30 cellular contexts compared by ENCODE assay signal in genomic region chr4:172514801-172515200, GRCh38.
"Had no signal": no experiment of that assay in that cellular context is flagged by ENCODE, and none has a peak within 500 bp of the region (broad histone marks: within the 10 kb centered on the region; RNA-seq: fewer than 3 reads in every experiment).

No MANE protein-coding gene starts in this region.

- H3K27me3 Mint-ChIP-seq: activated CD4-positive, alpha-beta T cell treated with anti-CD3 and anti-CD28 coated beads for 36 hours; activated CD8-positive, alpha-beta memory T cell treated with anti-CD3 and anti-CD28 coated beads, Interleukin-2, amount 10 ng/mL, durations not matched to agents 7 days and 5 days; activated naive CD4-positive, alpha-beta T cell treated with anti-CD3 and anti-CD28 coated beads, Interleukin-2, amount 50 U/mL, for 24 hours; activated naive CD8-positive, alpha-beta T cell treated with anti-CD3 and anti-CD28 coated beads, Interleukin-2, amount 50 U/mL, for 24 hours; memory B cell; natural killer cell treated with Interleukin-12 subunit alpha and Interleukin-12 subunit beta and Interleukin-15 and Interleukin-18, amount 100 ng/mL, for 72 hours; progenitor cell of endocrine pancreas; stimulated activated memory B cell treated with anti-CD40 and anti-IgM and Interleukin-4, amounts not matched to agents 10 μg/mL and 1 μg/mL and 100 μg/mL, for 72 hours had no signal

- H3K4me1 Mint-ChIP-seq: activated CD4-positive, alpha-beta T cell treated with anti-CD3 and anti-CD28 coated beads for 36 hours; activated CD8-positive, alpha-beta memory T cell treated with anti-CD3 and anti-CD28 coated beads, Interleukin-2, amount 10 ng/mL, durations not matched to agents 7 days and 5 days; activated naive CD4-positive, alpha-beta T cell treated with anti-CD3 and anti-CD28 coated beads, Interleukin-2, amount 50 U/mL, for 24 hours; activated naive CD8-positive, alpha-beta T cell treated with anti-CD3 and anti-CD28 coated beads, Interleukin-2, amount 50 U/mL, for 24 hours; immature natural killer cell; memory B cell; stimulated activated memory B cell treated with anti-CD40 and anti-IgM and Interleukin-4, amounts not matched to agents 10 μg/mL and 1 μg/mL and 100 μg/mL, for 72 hours had no signal

- H3K9me3 ChIP-seq: neutrophil, ovary, thyroid gland had no signal

- H3K4me3 Mint-ChIP-seq: activated CD4-positive, alpha-beta T cell treated with anti-CD3 and anti-CD28 coated beads for 36 hours; activated CD8-positive, alpha-beta memory T cell treated with anti-CD3 and anti-CD28 coated beads, Interleukin-2, amount 10 ng/mL, durations not matched to agents 7 days and 5 days; activated CD8-positive, alpha-beta T cell treated with anti-CD3 and anti-CD28 coated beads, Interleukin-2, amount 10 ng/mL, durations not matched to agents 7 days and 5 days; activated naive CD4-positive, alpha-beta T cell treated with anti-CD3 and anti-CD28 coated beads, Interleukin-2, amount 50 U/mL, for 24 hours; activated naive CD8-positive, alpha-beta T cell treated with anti-CD3 and anti-CD28 coated beads, Interleukin-2, amount 50 U/mL, for 24 hours; immature natural killer cell; memory B cell; natural killer cell treated with Interleukin-12 subunit alpha and Interleukin-12 subunit beta and Interleukin-15 and Interleukin-18, amount 100 ng/mL, for 72 hours; stimulated activated memory B cell treated with anti-CD40 and anti-IgM and Interleukin-4, amounts not matched to agents 10 μg/mL and 1 μg/mL and 100 μg/mL, for 72 hours; T-helper 2 cell treated with Interferon-gamma antibody and Interleukin-4, amounts not matched to agents 5 μg/mL and 100 μg/mL, for 36 hours had no signal

- H3K4me3 ChIP-seq: heart left ventricle, ovary, sigmoid colon, stomach, thyroid gland had no signal

- H3K27ac Mint-ChIP-seq: activated CD4-positive, alpha-beta T cell treated with anti-CD3 and anti-CD28 coated beads for 36 hours; activated CD8-positive, alpha-beta memory T cell treated with anti-CD3 and anti-CD28 coated beads, Interleukin-2, amount 10 ng/mL, durations not matched to agents 7 days and 5 days; activated CD8-positive, alpha-beta T cell treated with anti-CD3 and anti-CD28 coated beads, Interleukin-2, amount 10 ng/mL, durations not matched to agents 7 days and 5 days; activated naive CD4-positive, alpha-beta T cell treated with anti-CD3 and anti-CD28 coated beads, Interleukin-2, amount 50 U/mL, for 24 hours; activated naive CD8-positive, alpha-beta T cell treated with anti-CD3 and anti-CD28 coated beads, Interleukin-2, amount 50 U/mL, for 24 hours; activated T-helper 2 cell treated with anti-CD3 and anti-CD28 coated beads, Interferon-gamma antibody, Interleukin-2, Interleukin-4, amounts not matched to agents 10 μg/mL and 5 μg/mL and 100 μg/mL, durations not matched to agents 14 hours and 24 hours and 36 hours; immature natural killer cell; memory B cell; natural killer cell treated with Interleukin-12 subunit alpha and Interleukin-12 subunit beta and Interleukin-15 and Interleukin-18, amount 100 ng/mL, for 72 hours; progenitor cell of endocrine pancreas; stimulated activated memory B cell treated with anti-CD40 and anti-IgM and Interleukin-4, amounts not matched to agents 10 μg/mL and 1 μg/mL and 100 μg/mL, for 72 hours; T-helper 2 cell treated with Interferon-gamma antibody and Interleukin-4, amounts not matched to agents 5 μg/mL and 100 μg/mL, for 36 hours had no signal

- H3K27ac ChIP-seq: foreskin keratinocyte, heart left ventricle, neutrophil, ovary, sigmoid colon, stomach, thyroid gland had no signal

- H3K36me3 Mint-ChIP-seq: activated CD8-positive, alpha-beta memory T cell treated with anti-CD3 and anti-CD28 coated beads, Interleukin-2, amount 10 ng/mL, durations not matched to agents 7 days and 5 days; activated naive CD4-positive, alpha-beta T cell treated with anti-CD3 and anti-CD28 coated beads, Interleukin-2, amount 50 U/mL, for 24 hours; immature natural killer cell; memory B cell; stimulated activated memory B cell treated with anti-CD40 and anti-IgM and Interleukin-4, amounts not matched to agents 10 μg/mL and 1 μg/mL and 100 μg/mL, for 72 hours had no signal

- H3K27me3 ChIP-seq: foreskin keratinocyte, heart left ventricle, neutrophil, ovary, sigmoid colon, stomach, thyroid gland had no signal

- H3K4me1 ChIP-seq: foreskin keratinocyte, heart left ventricle, sigmoid colon, stomach, thyroid gland had no signal

- ATAC-seq: activated CD4-positive, alpha-beta T cell treated with anti-CD3 and anti-CD28 coated beads for 36 hours; activated CD8-positive, alpha-beta memory T cell treated with anti-CD3 and anti-CD28 coated beads, Interleukin-2, amount 10 ng/mL, durations not matched to agents 7 days and 5 days; activated CD8-positive, alpha-beta T cell treated with anti-CD3 and anti-CD28 coated beads, Interleukin-2, amount 10 ng/mL, durations not matched to agents 7 days and 5 days; activated naive CD8-positive, alpha-beta T cell treated with anti-CD3 and anti-CD28 coated beads, Interleukin-2, amount 50 U/mL, for 24 hours; foreskin keratinocyte; heart left ventricle; natural killer cell treated with Interleukin-12 subunit alpha and Interleukin-12 subunit beta and Interleukin-15 and Interleukin-18, amount 100 ng/mL, for 72 hours had no signal

- H3K9me3 Mint-ChIP-seq: activated naive CD8-positive, alpha-beta T cell treated with anti-CD3 and anti-CD28 coated beads, Interleukin-2, amount 50 U/mL, for 24 hours; activated T-helper 2 cell treated with anti-CD3 and anti-CD28 coated beads, Interferon-gamma antibody, Interleukin-2, Interleukin-4, amounts not matched to agents 10 μg/mL and 5 μg/mL and 100 μg/mL, durations not matched to agents 14 hours and 24 hours and 36 hours; stimulated activated memory B cell treated with anti-CD40 and anti-IgM and Interleukin-4, amounts not matched to agents 10 μg/mL and 1 μg/mL and 100 μg/mL, for 72 hours; T-helper 2 cell treated with Interferon-gamma antibody and Interleukin-4, amounts not matched to agents 5 μg/mL and 100 μg/mL, for 36 hours had no signal

- DNase-seq: activated CD4-positive, alpha-beta T cell treated with anti-CD3 and anti-CD28 coated beads for 36 hours; activated CD4-positive, CD25-positive, alpha-beta regulatory T cell; activated CD8-positive, alpha-beta memory T cell treated with anti-CD3 and anti-CD28 coated beads, Interleukin-2, amount 10 ng/mL, durations not matched to agents 7 days and 5 days; activated CD8-positive, alpha-beta T cell treated with anti-CD3 and anti-CD28 coated beads, Interleukin-2, amount 10 ng/mL, durations not matched to agents 7 days and 5 days; activated naive CD8-positive, alpha-beta T cell treated with anti-CD3 and anti-CD28 coated beads, Interleukin-2, amount 50 U/mL, for 24 hours; activated T-cell treated with anti-CD3 and anti-CD28 coated beads, Interleukin-2, amount 50 U/mL, for 48 hours; caudate nucleus; foreskin keratinocyte; heart left ventricle; hypothalamus; immature natural killer cell; kidney; left colon; ovary; small intestine; stimulated activated CD4-positive, alpha-beta T cell treated with anti-CD3 and anti-CD28 coated beads, Interleukin-1b, Interleukin-23, amount 100 ng/mL, for 48 hours; stimulated activated CD4-positive, alpha-beta T cell treated with anti-CD3 and anti-CD28 coated beads, Interleukin-4, amount 100 ng/mL, for 4 hours; stimulated activated CD8-positive, alpha-beta memory T cell treated with anti-CD3 and anti-CD28 coated beads, Interleukin-4, amount 100 ng/mL, for 48 hours; stomach; T-helper 1 cell; thyroid gland had no signal

- H3K36me3 ChIP-seq: heart left ventricle, neutrophil, ovary, sigmoid colon, stomach, thyroid gland had no signal
